ENCODE assay signal across 8 cellular contexts in the genomic region with DNA sequence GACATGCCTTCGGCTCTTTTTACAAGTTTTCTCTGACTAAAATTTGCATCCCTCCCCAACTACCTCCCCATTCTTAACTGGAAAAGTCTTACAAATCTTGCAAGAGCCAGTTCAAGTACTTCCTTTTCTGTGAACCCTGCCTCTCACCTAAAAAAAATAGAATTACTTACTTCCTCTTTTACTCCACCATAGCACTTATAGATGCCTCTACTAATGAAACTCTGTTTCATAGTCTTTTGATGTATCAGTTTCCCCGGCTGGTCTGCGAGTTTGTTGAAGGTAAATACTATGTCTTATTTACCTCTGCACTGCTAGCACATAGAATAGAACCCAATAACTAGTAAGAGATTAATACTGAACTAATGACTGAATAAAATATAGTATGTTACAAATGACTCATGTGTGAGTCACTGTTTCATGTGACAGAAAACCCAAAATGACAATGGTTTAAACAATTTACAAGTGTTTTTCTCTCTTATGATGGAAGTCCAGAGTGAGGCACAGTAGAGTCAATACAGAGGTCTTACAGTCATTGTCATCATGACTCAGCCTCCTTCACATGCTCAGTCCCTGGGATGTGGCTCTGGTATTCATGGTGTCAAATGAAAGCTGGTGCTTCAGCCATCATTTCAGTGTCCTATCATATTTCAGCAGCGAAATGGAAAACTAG.
A peak's percentile ranks its signal among the peaks of the same experiment; 100 is the strongest.
DNase-seq lines count a peak whose midpoint lies in the region; ATAC-seq lines count a peak whose summit lies in the region.

No MANE protein-coding gene starts in this region.

- DNase-seq in DMS53 (lab: John Stamatoyannopoulos, UW) (peak; percentile 91), LoVo (ENCODE audit: low spot score) (peak; percentile 23), NCI-H1092 (lab: John Stamatoyannopoulos, UW) (no peak), NCI-H226 (no peak), ecto neural progenitor cell (ENCODE audit: low spot score) (no peak)

- peak overlapping the region; percentile 77 for H3K27ac Mint-ChIP-seq in dendritic cell treated with granulocyte-macrophage colony-stimulating factor and Interleukin-4, amounts not matched to agents 40 ng/mL and 50 ng/mL, for 4 days

- no peak overlapping the region for H3K4me3 Mint-ChIP-seq in dendritic cell treated with granulocyte-macrophage colony-stimulating factor and Interleukin-4, amounts not matched to agents 40 ng/mL and 50 ng/mL, for 4 days

- H3K9me3 Mint-ChIP-seq in dendritic cell treated with granulocyte-macrophage colony-stimulating factor and Interleukin-4, amounts not matched to agents 40 ng/mL and 50 ng/mL, for 4 days = no peaks in the 10 kb centered on the region

- ATAC-seq in GM21717 (IDR thresholded peaks at IDR 0.05; ENCODE audit: unreplicated experiment) = peak; percentile 72
- ATAC-seq in GM19467 (IDR thresholded peaks at IDR 0.05; ENCODE audit: unreplicated experiment) = no peak

- H3K36me3 Mint-ChIP-seq in dendritic cell treated with granulocyte-macrophage colony-stimulating factor and Interleukin-4, amounts not matched to agents 40 ng/mL and 50 ng/mL, for 4 days (ENCODE audit: low read depth) = no peaks in the 10 kb centered on the region

- intact Hi-C loops in dendritic cell treated with granulocyte-macrophage colony-stimulating factor and Interleukin-4, amounts not matched to agents 40 ng/mL and 50 ng/mL, for 4 days (cut with micrococcal nuclease) = loop anchor here (5.0 to 10.0 kb wide), 3 partner anchors 39 to 302 kb away; no protein-coding TSS in a partner anchor

- H3K27me3 Mint-ChIP-seq in dendritic cell treated with granulocyte-macrophage colony-stimulating factor and Interleukin-4, amounts not matched to agents 40 ng/mL and 50 ng/mL, for 4 days = no peaks in the 10 kb centered on the region

- H3K4me1 Mint-ChIP-seq in dendritic cell treated with granulocyte-macrophage colony-stimulating factor and Interleukin-4, amounts not matched to agents 40 ng/mL and 50 ng/mL, for 4 days (ENCODE audit: low read depth) = peaks cover 15% of the 10 kb centered on the region

Comparison
In these comparisons a context has a peak if more than half of its experiments do, and no peak if none do; other contexts are left out.
1. DNase-seq: peak in DMS53 (single experiment) and LoVo (single experiment); none in NCI-H1092 (single experiment), NCI-H226 (single experiment) and ecto neural progenitor cell (single experiment).